17 cellular contexts compared by ENCODE assay signal in the genomic region with DNA sequence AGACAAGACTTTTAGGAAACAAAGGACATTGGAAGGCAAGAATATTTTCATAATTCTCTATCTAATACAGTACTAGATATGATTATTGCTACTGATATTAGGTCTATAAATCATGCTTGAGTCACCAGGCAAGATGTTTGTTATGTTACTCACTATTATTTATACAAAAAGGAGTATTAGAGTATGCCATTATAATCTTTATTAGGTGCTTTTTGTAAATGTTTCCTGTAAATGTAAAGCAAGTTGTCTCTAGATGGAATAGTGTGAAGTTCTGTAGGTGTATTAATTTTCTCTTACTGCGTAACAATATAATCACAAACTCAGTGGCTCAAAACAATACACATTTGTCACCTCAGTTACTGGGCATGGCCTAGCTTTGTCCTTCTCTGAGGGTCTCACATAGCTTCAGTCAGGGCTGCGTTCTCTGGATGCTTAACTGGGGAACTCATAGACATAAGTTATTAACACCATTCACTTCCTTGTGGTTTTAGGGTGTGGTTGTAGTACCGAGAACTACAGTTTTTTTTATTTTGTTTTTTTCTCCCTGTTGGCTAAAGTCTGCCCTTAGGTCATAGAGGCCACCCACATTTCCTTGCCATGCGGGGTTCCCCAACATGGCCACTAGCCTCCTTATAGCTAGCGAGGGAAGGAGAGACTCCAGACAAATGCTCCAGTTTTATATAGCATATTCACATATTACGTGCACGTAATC. TPM values are rescaled to one million over a fixed set of nuclear protein-coding genes. Genes with fewer than 3 reads are reported as not detected.
A peak's percentile ranks its signal among the peaks of the same experiment; 100 is the strongest.
DNase-seq lines count a peak whose midpoint lies in the region; ATAC-seq and FAIRE-seq lines count a peak whose summit lies in the region.
"Had no signal": no experiment of that assay in that cellular context is flagged by ENCODE, and none has a peak within 500 bp of the region (broad histone marks: within the 10 kb centered on the region; RNA-seq: fewer than 3 reads in every experiment).

No MANE protein-coding gene starts in this region.

- no peak for FAIRE-seq in frontal cortex (lab: Jason Lieb, UNC)

- ATAC-seq in GM18907 (IDR thresholded peaks at IDR 0.05; ENCODE audit: unreplicated experiment): peak; percentile 56
- ATAC-seq in GM18909 (IDR thresholded peaks at IDR 0.05; ENCODE audit: poor library complexity, unreplicated experiment): no peak
- ATAC-seq in HG03439 (IDR thresholded peaks at IDR 0.05; ENCODE audit: unreplicated experiment): no peak
- ATAC-seq: sciatic nerve had no signal

- H3K27ac ChIP-seq in epithelial cell of prostate: peak overlapping the region; percentile 75
- H3K27ac ChIP-seq: RWPE1, vagina had no signal

- peak; percentile 20 for DNase-seq in A172 (ENCODE audit: low spot score)
- peak; percentile 34 for DNase-seq in OCI-M1 (lab: John Stamatoyannopoulos, UW)
- no peak for DNase-seq in epithelial cell of prostate (ENCODE audit: low read depth, low spot score)
- DNase-seq in 8988T: no peak
- DNase-seq in frontal cortex (ENCODE audit: low spot score in 2 of 2): no peak
- DNase-seq: AML-193; DMS79; H9; nephron progenitor cell; stimulated activated naive CD4-positive, alpha-beta T cell; T-helper 9 cell had no signal

RNA-seq across cellular contexts. Expression of gene MAP3K13, which starts 20.3 kb away (rescaled TPM):
- total RNA-seq in A172 (2014; rRNA removed; shearing (Covaris generic)): 24.6 and 26.4 TPM in 2 replicates
- total RNA-seq in frontal cortex: 45.7 TPM

Comparison
In these comparisons a context has a peak if more than half of its experiments do, and no peak if none do; other contexts are left out.
1. DNase-seq: peak in A172 (single experiment) and OCI-M1 (single experiment); none in epithelial cell of prostate (single experiment), 8988T (single experiment) and frontal cortex (0 of 2).